ENCODE assay signal across 11 cellular contexts in genomic region chr18:74990563-74991081, GRCh38.
DNase-seq lines count a peak whose midpoint lies in the region; ATAC-seq, FAIRE-seq and TF ChIP-seq lines count a peak whose summit lies in the region.
"Had no signal": no experiment of that assay in that cellular context is flagged by ENCODE, and none has a peak within 500 bp of the region (broad histone marks: within the 10 kb centered on the region; RNA-seq: fewer than 3 reads in every experiment).

No MANE protein-coding gene starts in this region.

- TF ChIP-seq CTCF in NB4 (IDR thresholded peaks at IDR 0.05; ENCODE audit: low read depth, low read length) (no peak), lower lobe of right lung (IDR thresholded peaks at IDR 0.05) (no peak), smooth muscle cell (IDR thresholded peaks at IDR 0.05; ENCODE audit: borderline replicate concordance, insufficient read depth, poor library complexity, severe bottlenecking) (no peak)

- no peaks in the 10 kb centered on the region for H3K9me3 Mint-ChIP-seq in T-helper 2 cell treated with Interferon-gamma antibody and Interleukin-4, amounts not matched to agents 5 μg/mL and 100 μg/mL, for 36 hours

- no peak overlapping the region for H2AFZ ChIP-seq in smooth muscle cell (ENCODE audit: low read depth)

- H3K27ac ChIP-seq in lower lobe of right lung (peak overlapping the region; percentile 54), small intestine (ENCODE audit: low read depth in 1 of 2, low read length in 1 of 2) (peak overlapping the region in 1 of 2 donors; percentile 60), smooth muscle cell (ENCODE audit: low read depth) (no peak overlapping the region)
- H3K27ac ChIP-seq: pancreas had no signal

- no peak overlapping the region for H3K9ac ChIP-seq in smooth muscle cell (ENCODE audit: low read depth)

- H4K20me1 ChIP-seq in smooth muscle cell (ENCODE audit: low read depth), result no peaks in the 10 kb centered on the region

- H3K27me3 ChIP-seq in lower lobe of right lung (ENCODE audit: low read depth) (no peaks in the 10 kb centered on the region), small intestine (ENCODE audit: control insufficient read depth in 2 of 2, insufficient read depth in 2 of 2, low read length in 2 of 2) (no peaks in the 10 kb centered on the region), smooth muscle cell (ENCODE audit: low read depth) (no peaks in the 10 kb centered on the region)
- H3K27me3 ChIP-seq: pancreas had no signal

- intact Hi-C loops in lower lobe of right lung (cut with DNase I), result no loop called here

- peaks cover 61% of the 10 kb centered on the region for H3K4me1 Mint-ChIP-seq in T-helper 2 cell treated with Interferon-gamma antibody and Interleukin-4, amounts not matched to agents 5 μg/mL and 100 μg/mL, for 36 hours (ENCODE audit: low read depth)

- peak; percentile 26 for FAIRE-seq in GM12891 (lab: Jason Lieb, UNC)
- FAIRE-seq in small intestine (lab: Jason Lieb, UNC), result no peak
- FAIRE-seq: colon, pancreas had no signal

- H3K36me3 ChIP-seq in lower lobe of right lung (no peaks in the 10 kb centered on the region), small intestine (ENCODE audit: control insufficient read depth in 2 of 2, insufficient read depth in 2 of 2, low read length in 2 of 2) (no peaks in the 10 kb centered on the region), smooth muscle cell (ENCODE audit: low read depth) (no peaks in the 10 kb centered on the region)
- H3K36me3 ChIP-seq: pancreas had no signal

- H3K4me3 ChIP-seq in NB4 (ENCODE audit: low read depth, low read length) (no peak overlapping the region), lower lobe of right lung (no peak overlapping the region), small intestine (ENCODE audit: low read depth in 1 of 2, low read length in 2 of 2) (no peak overlapping the region), smooth muscle cell (no peak overlapping the region)
- H3K4me3 ChIP-seq: pancreas had no signal

- no peaks in the 10 kb centered on the region for H3F3A ChIP-seq in smooth muscle cell (ENCODE audit: low read depth)

- ATAC-seq in lower lobe of right lung (peak; percentile 40 to 53), GM18505 (IDR thresholded peaks at IDR 0.05; ENCODE audit: unreplicated experiment) (no peak)

- H3K27me3 Mint-ChIP-seq in T-helper 2 cell treated with Interferon-gamma antibody and Interleukin-4, amounts not matched to agents 5 μg/mL and 100 μg/mL, for 36 hours (ENCODE audit: low read depth), result no peaks in the 10 kb centered on the region

- no peak overlapping the region for H3K4me2 ChIP-seq in smooth muscle cell

- DNase-seq in GM12891 (ENCODE audit: insufficient read length, low spot score) (no peak), NB4 (ENCODE audit: low read depth) (peak; percentile 62), lower lobe of right lung (no peak), LoVo (ENCODE audit: low spot score) (no peak), small intestine (no peak), smooth muscle cell (lab: John Stamatoyannopoulos, UW; ENCODE audit: unreplicated experiment) (no peak)
- peak; percentile 6 for DNase-seq in T-helper 2 cell treated with Interferon-gamma antibody and Interleukin-4, amounts not matched to agents 5 μg/mL and 100 μg/mL, for 36 hours (ENCODE audit: low spot score)
- DNase-seq: activated CD4-positive, CD25-positive, alpha-beta regulatory T cell; pancreas had no signal

- H3K36me3 Mint-ChIP-seq in T-helper 2 cell treated with Interferon-gamma antibody and Interleukin-4, amounts not matched to agents 5 μg/mL and 100 μg/mL, for 36 hours (ENCODE audit: low read depth), result peaks cover 3% of the 10 kb centered on the region

- 62 to 79% (median 73%) methylated on average over 4 of the region's 4 CpGs for WGBS in small intestine, 3 donors
- WGBS in smooth muscle cell (ENCODE audit: low lambda C conversion rate), result 84% methylated on average over 4 of the region's 4 CpGs

- H3K4me1 ChIP-seq in lower lobe of right lung (peaks cover 10% of the 10 kb centered on the region), small intestine (ENCODE audit: control insufficient read depth in 2 of 2, insufficient read depth in 1 of 2, low read depth in 1 of 2, low read length in 1 of 2) (no peaks in the 10 kb centered on the region), smooth muscle cell (ENCODE audit: low read depth) (no peaks in the 10 kb centered on the region)
- H3K4me1 ChIP-seq: pancreas had no signal

- peak overlapping the region; percentile 45 for H3K4me3 Mint-ChIP-seq in T-helper 2 cell treated with Interferon-gamma antibody and Interleukin-4, amounts not matched to agents 5 μg/mL and 100 μg/mL, for 36 hours

- TF ChIP-seq POLR2A in GM12891 (IDR thresholded peaks at IDR 0.05; ENCODE audit: low read depth, low read length) (no peak), NB4 (IDR thresholded peaks at IDR 0.05; ENCODE audit: extremely low read depth, insufficient read length) (no peak), GM18505 (IDR thresholded peaks at IDR 0.05; ENCODE audit: borderline replicate concordance, extremely low read depth, insufficient read depth, insufficient read length) (no peak)

- H3K9me3 ChIP-seq in lower lobe of right lung (no peaks in the 10 kb centered on the region), small intestine (ENCODE audit: control insufficient read depth, low read depth) (no peaks in the 10 kb centered on the region), smooth muscle cell (replicated peaks; ENCODE audit: low read depth) (no peaks in the 10 kb centered on the region)
- H3K9me3 ChIP-seq: pancreas had no signal

- peak overlapping the region; percentile 75 for H3K27ac Mint-ChIP-seq in T-helper 2 cell treated with Interferon-gamma antibody and Interleukin-4, amounts not matched to agents 5 μg/mL and 100 μg/mL, for 36 hours

- no peaks in the 10 kb centered on the region for H3K79me2 ChIP-seq in smooth muscle cell (ENCODE audit: low read depth)

TF ChIP-seq in GM12891, 5 proteins besides CTCF, POLR2A, EP300 and RAD21:
- 0 out of 2 replicates have a peak, but pooled peaks have one; percentile 28 for TF ChIP-seq SPI1 (IDR thresholded peaks at IDR 0.05; ENCODE audit: low read depth, low read length)
- no peak for TF ChIP-seq TAF1 (IDR thresholded peaks at IDR 0.05; ENCODE audit: low read depth, low read length)

Comparison
In these comparisons a context has a peak if more than half of its experiments do, and no peak if none do; other contexts are left out.
1. DNase-seq: peak in NB4 (single experiment) and T-helper 2 cell treated with Interferon-gamma antibody and Interleukin-4, amounts not matched to agents 5 μg/mL and 100 μg/mL, for 36 hours (single experiment); none in GM12891 (single experiment), lower lobe of right lung (single experiment), LoVo (single experiment), small intestine (single experiment) and smooth muscle cell (single experiment).